ENCODE assay signal across 22 cellular contexts in the genomic region with DNA sequence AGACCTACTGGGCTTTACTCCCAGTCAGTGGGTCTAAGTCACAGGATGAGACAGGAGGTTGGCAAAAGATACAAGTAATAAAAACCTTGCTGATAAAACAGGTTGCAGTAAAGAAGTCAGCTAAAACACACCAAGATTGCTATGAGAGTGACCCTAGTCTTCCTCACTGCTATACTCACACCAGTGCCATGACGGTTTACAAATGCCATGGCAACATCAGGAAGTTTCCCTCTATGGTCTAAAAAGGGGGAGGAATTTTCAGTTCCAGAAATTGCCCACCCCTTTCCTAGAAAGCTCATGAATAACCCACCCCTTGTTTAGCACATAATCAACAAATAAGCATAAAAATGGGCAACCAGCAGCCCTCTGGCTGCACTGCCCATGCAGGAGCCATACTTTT.
DNase-seq lines count a peak whose midpoint lies in the region; ATAC-seq and TF ChIP-seq lines count a peak whose summit lies in the region.
"Had no signal": no experiment of that assay in that cellular context is flagged by ENCODE, and none has a peak within 500 bp of the region (broad histone marks: within the 10 kb centered on the region; RNA-seq: fewer than 3 reads in every experiment).

No MANE protein-coding gene starts in this region.

- no peak overlapping the region for H3K18ac ChIP-seq in mesenchymal stem cell (ENCODE audit: low read depth in 1 of 2, low read length in 2 of 2)

- no peak overlapping the region for H2BK120ac ChIP-seq in mesenchymal stem cell (ENCODE audit: low read depth, low read length)

- H3K9me3 Mint-ChIP-seq in progenitor cell of endocrine pancreas (ENCODE audit: low read depth): peaks cover 33% of the 10 kb centered on the region
- peaks cover 9 to 12% of the 10 kb centered on the region in 2 donors for H3K9me3 Mint-ChIP-seq in natural killer cell
- H3K9me3 Mint-ChIP-seq: activated CD4-positive, alpha-beta T cell treated with anti-CD3 and anti-CD28 coated beads, Interleukin-2, amount 10 ng/mL, durations not matched to agents 24 days and 14 days had no signal

- TF ChIP-seq CTCF in progenitor cell of endocrine pancreas (IDR thresholded peaks at IDR 0.05; ENCODE audit: unreplicated experiment) (no peak), natural killer cell (IDR thresholded peaks at IDR 0.05) (no peak)

- H3K9me3 ChIP-seq in mesenchymal stem cell (ENCODE audit: control insufficient read depth, low read length) (no peaks in the 10 kb centered on the region), aorta (ENCODE audit: control insufficient read depth, low read length) (no peaks in the 10 kb centered on the region)
- H3K9me3 ChIP-seq: lower lobe of right lung had no signal

- DNase-seq in KBM-7: peak; percentile 45
- peak; percentile 9 for DNase-seq in astrocyte of the hippocampus (ENCODE audit: low read depth, low spot score)
- DNase-seq in mesenchymal stem cell: peak; percentile 1
- DNase-seq in progenitor cell of endocrine pancreas (ENCODE audit: low spot score, unreplicated experiment): no peak
- no peak for DNase-seq in aorta
- DNase-seq in activated naive CD4-positive, alpha-beta T cell treated with anti-CD3 and anti-CD28 coated beads, Interleukin-2, amount 50 U/mL, for 16 hours: no peak
- no peak for DNase-seq in natural killer cell
- no peak for DNase-seq in C1 segment of cervical spinal cord (lab: John Stamatoyannopoulos, UW)
- DNase-seq: activated CD4-positive, alpha-beta T cell treated with anti-CD3 and anti-CD28 coated beads, Interleukin-2, amount 10 ng/mL, durations not matched to agents 24 days and 14 days; activated naive CD4-positive, alpha-beta T cell; activated T-cell treated with anti-CD3 and anti-CD28 coated beads, Interleukin-2, amount 50 U/mL, for 24 hours; effector CD4-positive, alpha-beta T cell; heart left ventricle; Kasumi-1; lower lobe of right lung; NCI-H146; NCI-H2107; NCI-H748 treated with DMSO at 0.1 percent for 48 hours had no signal

- no peaks in the 10 kb centered on the region for H3K27me3 ChIP-seq in mesenchymal stem cell (ENCODE audit: control insufficient read depth in 1 of 2, insufficient read depth in 1 of 2, low read length in 2 of 2)
- no peaks in the 10 kb centered on the region for H3K27me3 ChIP-seq in aorta (ENCODE audit: control insufficient read depth in 1 of 2, insufficient read depth in 2 of 2, low read length in 1 of 2)
- H3K27me3 ChIP-seq: heart left ventricle had no signal

- H3K4me3 ChIP-seq in mesenchymal stem cell (ENCODE audit: insufficient read depth in 1 of 2, low read depth in 1 of 2, low read length in 2 of 2) (no peak overlapping the region), aorta (ENCODE audit: low read length in 2 of 2) (no peak overlapping the region)
- H3K4me3 ChIP-seq: GM12878, heart left ventricle, lower lobe of right lung, skin epidermis had no signal

- peaks cover 9% of the 10 kb centered on the region for H3K36me3 Mint-ChIP-seq in progenitor cell of endocrine pancreas (ENCODE audit: insufficient read depth)
- H3K36me3 Mint-ChIP-seq in natural killer cell: peaks cover 5% of the 10 kb centered on the region

- no peak overlapping the region for H3K23ac ChIP-seq in mesenchymal stem cell (ENCODE audit: low read length in 2 of 2)

- H3K36me3 ChIP-seq in mesenchymal stem cell (ENCODE audit: control insufficient read depth in 1 of 2, insufficient read depth in 2 of 2, low read depth in 1 of 2, low read length in 2 of 2) (no peaks in the 10 kb centered on the region), aorta (ENCODE audit: control insufficient read depth in 1 of 2, insufficient read depth in 2 of 2, low read length in 1 of 2) (no peaks in the 10 kb centered on the region)
- H3K36me3 ChIP-seq: heart left ventricle, lower lobe of right lung had no signal

- intact Hi-C loops in aorta (cut with DNase I): no loop called here
- intact Hi-C loops in natural killer cell (cut with micrococcal nuclease): no loop called here

- no peaks in the 10 kb centered on the region for H3K79me1 ChIP-seq in mesenchymal stem cell (replicated peaks; ENCODE audit: low read length, poor library complexity, severe bottlenecking)

- peak overlapping the region; percentile 61 for H3K4me3 Mint-ChIP-seq in progenitor cell of endocrine pancreas (ENCODE audit: low read depth)
- no peak overlapping the region for H3K4me3 Mint-ChIP-seq in natural killer cell
- H3K4me3 Mint-ChIP-seq: activated CD4-positive, alpha-beta T cell treated with anti-CD3 and anti-CD28 coated beads, Interleukin-2, amount 10 ng/mL, durations not matched to agents 24 days and 14 days; activated T-cell treated with anti-CD3 and anti-CD28 coated beads, Interleukin-2, amount 50 U/mL, for 24 hours; T-helper 2 cell treated with Interferon-gamma antibody and Interleukin-4, amounts not matched to agents 5 μg/mL and 100 μg/mL, for 36 hours had no signal

- H3K4me1 Mint-ChIP-seq in progenitor cell of endocrine pancreas (ENCODE audit: low read depth): peaks cover 20% of the 10 kb centered on the region
- H3K4me1 Mint-ChIP-seq in natural killer cell: no peaks in the 10 kb centered on the region
- H3K4me1 Mint-ChIP-seq: activated CD4-positive, alpha-beta T cell treated with anti-CD3 and anti-CD28 coated beads, Interleukin-2, amount 10 ng/mL, durations not matched to agents 24 days and 14 days had no signal

- no peak overlapping the region for H4K8ac ChIP-seq in mesenchymal stem cell (ENCODE audit: low read length)

- peak overlapping the region; percentile 63 for H3K27ac ChIP-seq in mesenchymal stem cell (ENCODE audit: low read length, poor library complexity, severe bottlenecking)
- H3K27ac ChIP-seq in aorta (ENCODE audit: low read depth in 1 of 2, low read length in 2 of 2): no peak overlapping the region
- H3K27ac ChIP-seq: C4-2B, heart left ventricle, lower lobe of right lung, skin epidermis had no signal

- H3K4me1 ChIP-seq in mesenchymal stem cell (ENCODE audit: control insufficient read depth, insufficient read depth, low read depth, low read length): no peaks in the 10 kb centered on the region
- H3K4me1 ChIP-seq in aorta (ENCODE audit: control insufficient read depth in 1 of 2, insufficient read depth in 2 of 2, low read length in 2 of 2): no peaks in the 10 kb centered on the region
- H3K4me1 ChIP-seq: heart left ventricle, lower lobe of right lung had no signal

- H3K4ac ChIP-seq in mesenchymal stem cell (ENCODE audit: low read depth in 1 of 2, low read length in 2 of 2): no peak overlapping the region

- H2BK15ac ChIP-seq in mesenchymal stem cell (ENCODE audit: low read depth, poor library complexity, severe bottlenecking): no peak overlapping the region

- H2AK5ac ChIP-seq in mesenchymal stem cell (ENCODE audit: low read length, severe bottlenecking): no peak overlapping the region

- ATAC-seq in aorta (ENCODE audit: low FRiP score): no peak
- no peak for ATAC-seq in natural killer cell
- ATAC-seq: GM12878, lower lobe of right lung had no signal

- no peak overlapping the region for H2AFZ ChIP-seq in mesenchymal stem cell (ENCODE audit: low read depth, low read length)

- H3K9ac ChIP-seq in mesenchymal stem cell (ENCODE audit: low read length): no peak overlapping the region

- no peak overlapping the region for H2BK12ac ChIP-seq in mesenchymal stem cell (ENCODE audit: low read length in 2 of 2)

- H3K27ac Mint-ChIP-seq in progenitor cell of endocrine pancreas (peak overlapping the region; percentile 98), natural killer cell (no peak overlapping the region)
- H3K27ac Mint-ChIP-seq: activated CD4-positive, alpha-beta T cell treated with anti-CD3 and anti-CD28 coated beads, Interleukin-2, amount 10 ng/mL, durations not matched to agents 24 days and 14 days; activated T-cell treated with anti-CD3 and anti-CD28 coated beads, Interleukin-2, amount 50 U/mL, for 24 hours; T-helper 2 cell treated with Interferon-gamma antibody and Interleukin-4, amounts not matched to agents 5 μg/mL and 100 μg/mL, for 36 hours had no signal

- H3K4me2 ChIP-seq in mesenchymal stem cell (ENCODE audit: low read length, poor library complexity, severe bottlenecking): peak overlapping the region; percentile 36

- H4K91ac ChIP-seq in mesenchymal stem cell (ENCODE audit: low read length): no peak overlapping the region

- H3K27me3 Mint-ChIP-seq in progenitor cell of endocrine pancreas (no peaks in the 10 kb centered on the region), natural killer cell (ENCODE audit: low read depth in 2 of 2) (no peaks in the 10 kb centered on the region)
- H3K27me3 Mint-ChIP-seq: activated CD4-positive, alpha-beta T cell treated with anti-CD3 and anti-CD28 coated beads, Interleukin-2, amount 10 ng/mL, durations not matched to agents 24 days and 14 days; activated T-cell treated with anti-CD3 and anti-CD28 coated beads, Interleukin-2, amount 50 U/mL, for 24 hours had no signal

- H2BK5ac ChIP-seq in mesenchymal stem cell (ENCODE audit: low read depth, low read length, poor library complexity, severe bottlenecking): no peak overlapping the region

- in situ Hi-C loops in KBM-7 (cut with MboI; ENCODE audit: low pct_unique_long_range_greater_than_20kb, low sequenced_read_pairs): no loop called here

- no peak overlapping the region for H3K14ac ChIP-seq in mesenchymal stem cell (ENCODE audit: low read length in 2 of 2)

- 67% methylated on average over 1 of the region's 1 CpG for WGBS in mesenchymal stem cell
- WGBS in aorta, 2 donors: 85% methylated on average over 1 of the region's 1 CpG

Comparison
In these comparisons a context has a peak if more than half of its experiments do, and no peak if none do; other contexts are left out.
1. DNase-seq: peak in KBM-7 (single experiment), astrocyte of the hippocampus (single experiment) and mesenchymal stem cell (single experiment); none in progenitor cell of endocrine pancreas (single experiment), aorta (0 of 2), activated naive CD4-positive, alpha-beta T cell treated with anti-CD3 and anti-CD28 coated beads, Interleukin-2, amount 50 U/mL, for 16 hours (single experiment), natural killer cell (single experiment) and C1 segment of cervical spinal cord (0 of 14).